ENCODE assay signal across 14 cellular contexts in the genomic region with DNA sequence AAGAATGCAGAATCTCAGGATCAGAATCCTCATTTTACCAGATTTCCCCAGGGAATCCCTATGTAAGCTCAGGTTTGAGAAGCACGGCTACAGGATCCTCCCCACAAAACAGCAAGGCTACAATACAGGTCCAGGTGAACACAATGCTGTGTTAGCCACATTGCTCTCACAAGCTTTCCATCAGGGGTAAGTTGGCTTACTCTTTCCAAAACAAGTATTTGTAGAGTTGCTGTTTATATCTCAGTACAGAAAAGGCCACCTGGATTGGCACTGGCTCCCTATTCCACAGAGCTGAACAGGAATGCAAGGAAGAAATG. TPM values are rescaled to one million over a fixed set of nuclear protein-coding genes. Genes with fewer than 3 reads are reported as not detected.
DNase-seq lines count a peak whose midpoint lies in the region; ATAC-seq and TF ChIP-seq lines count a peak whose summit lies in the region.
"Had no signal": no experiment of that assay in that cellular context is flagged by ENCODE, and none has a peak within 500 bp of the region (broad histone marks: within the 10 kb centered on the region; RNA-seq: fewer than 3 reads in every experiment).

No MANE protein-coding gene starts in this region.

- H3K79me2 ChIP-seq in Loucy (ENCODE audit: insufficient read depth, low read length) = peaks cover 52% of the 10 kb centered on the region

- no peak for ATAC-seq in GM18517 (IDR thresholded peaks at IDR 0.05; ENCODE audit: unreplicated experiment)
- ATAC-seq in heart left ventricle = no peak

- no peaks in the 10 kb centered on the region for H4K20me1 ChIP-seq in Loucy (ENCODE audit: insufficient read depth, low read length, poor library complexity, severe bottlenecking)

- intact Hi-C loops in heart left ventricle (cut with DNase I) = loop anchor here in 1 of 10 donors (10.0 kb wide), 1 partner anchor 107 kb away; no protein-coding TSS in a partner anchor

- no peak overlapping the region for H2AFZ ChIP-seq in Loucy (ENCODE audit: low read length)

- H3K36me3 ChIP-seq in Loucy (ENCODE audit: insufficient read depth, low read length) (no peaks in the 10 kb centered on the region), brain microvascular endothelial cell (replicated peaks) (no peaks in the 10 kb centered on the region), thymus (ENCODE audit: control insufficient read depth, insufficient read depth) (no peaks in the 10 kb centered on the region), heart left ventricle (no peaks in the 10 kb centered on the region)
- H3K36me3 ChIP-seq: spleen had no signal

- H3K27ac ChIP-seq in brain microvascular endothelial cell (peak overlapping the region; percentile 38), thymus (ENCODE audit: low read depth) (peak overlapping the region; percentile 75), heart left ventricle (peak overlapping the region in 2 of 12 donors; percentile 0 to 31)

- H3F3A ChIP-seq in Loucy (ENCODE audit: low read depth) = peaks cover 8% of the 10 kb centered on the region; the same call in 1 of the 2 replicates

- no peak for TF ChIP-seq POLR2A in heart left ventricle (IDR thresholded peaks at IDR 0.05)

- H3K9me2 ChIP-seq in Loucy (replicated peaks; ENCODE audit: low read depth, low read length) = no peaks in the 10 kb centered on the region

- H3K4me3 ChIP-seq in Loucy (ENCODE audit: low read length, poor library complexity, severe bottlenecking) (peak overlapping the region; percentile 38), brain microvascular endothelial cell (ENCODE audit: low read depth, low read length) (no peak overlapping the region), thymus (ENCODE audit: low read length) (no peak overlapping the region), heart left ventricle (no peak overlapping the region)
- H3K4me3 ChIP-seq: spleen had no signal

- TF ChIP-seq CTCF in Loucy (conservative IDR thresholded peaks at IDR 0.05; ENCODE audit: low read length) (no peak), brain microvascular endothelial cell (IDR thresholded peaks at IDR 0.05; ENCODE audit: low read depth, low read length, missing control alignments) (no peak), heart left ventricle (IDR thresholded peaks at IDR 0.05) (no peak)

- 88% methylated on average over 1 of the region's 1 CpG for WGBS in thymus
- 58 to 77% (median 68%) methylated on average over 1 of the region's 1 CpG for WGBS in heart left ventricle, 4 donors

- H3K9me3 ChIP-seq in Loucy (ENCODE audit: insufficient read depth, low read depth, low read length) (no peaks in the 10 kb centered on the region), thymus (ENCODE audit: control insufficient read depth) (no peaks in the 10 kb centered on the region), heart left ventricle (no peaks in the 10 kb centered on the region)
- H3K9me3 ChIP-seq: spleen had no signal

- no peaks in the 10 kb centered on the region for H3K27me3 ChIP-seq in Loucy (ENCODE audit: insufficient read depth, low read length, poor library complexity, severe bottlenecking)
- H3K27me3 ChIP-seq in brain microvascular endothelial cell (replicated peaks) = no peaks in the 10 kb centered on the region
- no peaks in the 10 kb centered on the region for H3K27me3 ChIP-seq in thymus (ENCODE audit: control insufficient read depth, insufficient read depth)
- no peaks in the 10 kb centered on the region for H3K27me3 ChIP-seq in heart left ventricle

- no peak overlapping the region for H3K9ac ChIP-seq in Loucy (ENCODE audit: low read depth, low read length, poor library complexity, severe bottlenecking)

- H3K4me1 ChIP-seq in Loucy (ENCODE audit: insufficient read depth, low read length, poor library complexity, severe bottlenecking) = peaks cover 36% of the 10 kb centered on the region
- peaks cover 51% of the 10 kb centered on the region for H3K4me1 ChIP-seq in thymus (ENCODE audit: control insufficient read depth, insufficient read depth, low read length)
- peaks cover 7 to 69% (median 41%) of the 10 kb centered on the region in 12 donors for H3K4me1 ChIP-seq in heart left ventricle

- peak overlapping the region; percentile 67 for H3K4me2 ChIP-seq in Loucy (ENCODE audit: low read depth, low read length, poor library complexity, severe bottlenecking)

- in situ Hi-C loops in brain microvascular endothelial cell (cut with HindIII; ENCODE audit: low pct_ligation_motif_present, low sequenced_read_pairs) = no loop called here

- peak; percentile 9 for DNase-seq in NCI-H2107 treated with DMSO at 0.1 percent for 48 hours (lab: John Stamatoyannopoulos, UW; ENCODE audit: unreplicated experiment)
- no peak for DNase-seq in NCI-H2107 (lab: John Stamatoyannopoulos, UW)
- no peak for DNase-seq in brain microvascular endothelial cell
- DNase-seq in heart left ventricle = no peak
- no peak for DNase-seq in H4 (ENCODE audit: low spot score)
- DNase-seq: 8988T; activated T-cell treated with anti-CD3 and anti-CD28 coated beads for 4 hours; CD4-positive, alpha-beta T cell; DMS53; NCI-H2029 had no signal

RNA-seq across cellular contexts. Expression of a gene that starts 11.0 kb away (rescaled TPM):
- polyA plus RNA-seq in thymus = 17.0 TPM
- 10 to 100 TPM; 10.2 to 24.4 (median 17.5) TPM for total RNA-seq in heart left ventricle
- 10 to 100 TPM in 1 of 2 donors, 1 to 10 TPM in 1; 7.0 to 14.8 TPM for polyA plus RNA-seq in heart left ventricle
- total RNA-seq in H4 (2014; rRNA removed; shearing (Covaris generic)) = 4.1 and 8.6 TPM in 2 replicates
